ENCODE assay signal across 9 cellular contexts in genomic region chr6:129857838-129858237, GRCh38. TPM values are rescaled to one million over a fixed set of nuclear protein-coding genes. Genes with fewer than 3 reads are reported as not detected.
"Had no signal": no experiment of that assay in that cellular context is flagged by ENCODE, and none has a peak within 500 bp of the region (broad histone marks: within the 10 kb centered on the region; RNA-seq: fewer than 3 reads in every experiment).

No MANE protein-coding gene starts in this region.

- H3K4me3 ChIP-seq: GM23338 had no signal

- FAIRE-seq: H1, H54, HTR-8/SVneo had no signal

- DNase-seq: H9, HCEC 1CT, IMR-90, KBM-7 had no signal

- H3K4me2 ChIP-seq: GM23338 had no signal

- H2AFZ ChIP-seq: GM23338 had no signal

- ATAC-seq: GM23338 had no signal

RNA-seq across cellular contexts. Expression of gene TMEM244, which starts 3.3 kb away (rescaled TPM):
- total RNA-seq: GM23338, H1, H9, HT-29 had no signal
- polyA plus RNA-seq: GM23338, H1 had no signal
